1 cellular context compared by ENCODE assay signal in genomic region chr13:29877456-29878096, GRCh38.
TF ChIP-seq lines count a peak whose summit lies in the region.

No MANE protein-coding gene starts in this region.

TF ChIP-seq in HEK293T, 16 proteins besides CTCF, POLR2A, EP300 and RAD21:
- TF ChIP-seq PKNOX1 (IDR thresholded peaks at IDR 0.05) (0 out of 2 replicates have a peak, but pooled peaks have one; percentile 15), NFRKB (IDR thresholded peaks at IDR 0.05) (no peak)
